Comparison of ENCODE assay signal across 22 cellular contexts in genomic region chr7:120060875-120061274, GRCh38.
DNase-seq lines count a peak whose midpoint lies in the region; ATAC-seq and TF ChIP-seq lines count a peak whose summit lies in the region.
"Had no signal": no experiment of that assay in that cellular context is flagged by ENCODE, and none has a peak within 500 bp of the region (broad histone marks: within the 10 kb centered on the region; RNA-seq: fewer than 3 reads in every experiment).

No MANE protein-coding gene starts in this region.

- no peak for TF ChIP-seq POLR2A in NB4 (IDR thresholded peaks at IDR 0.05; ENCODE audit: extremely low read depth, insufficient read length)
- no peak for TF ChIP-seq POLR2A in ovary (IDR thresholded peaks at IDR 0.05)

- TF ChIP-seq EP300 in ovary (IDR thresholded peaks at IDR 0.05): no peak

- no peaks in the 10 kb centered on the region for H3K36me3 Mint-ChIP-seq in mesothelial cell of epicardium
- H3K36me3 Mint-ChIP-seq: memory B cell; natural killer cell treated with Interleukin-12 subunit alpha and Interleukin-12 subunit beta and Interleukin-15 and Interleukin-18, amount 100 ng/mL, for 72 hours; type B pancreatic cell had no signal

- H3K4me3 ChIP-seq in NB4 (ENCODE audit: low read depth, low read length) (no peak overlapping the region), ovary (no peak overlapping the region)
- H3K4me3 ChIP-seq: esophagus muscularis mucosa had no signal

- H3K27me3 Mint-ChIP-seq in mesothelial cell of epicardium (ENCODE audit: low read depth): no peaks in the 10 kb centered on the region
- H3K27me3 Mint-ChIP-seq: B cell; memory B cell; natural killer cell treated with Interleukin-12 subunit alpha and Interleukin-12 subunit beta and Interleukin-15 and Interleukin-18, amount 100 ng/mL, for 72 hours; stimulated activated naive CD8-positive, alpha-beta T cell treated with anti-CD3 and anti-CD28 coated beads, Interleukin-15, amount 100 ng/mL, for 72 hours; type B pancreatic cell had no signal

- H3K27ac ChIP-seq in substantia nigra (ENCODE audit: low read depth, low read length, poor library complexity, severe bottlenecking): no peak overlapping the region
- H3K27ac ChIP-seq in ovary: no peak overlapping the region
- H3K27ac ChIP-seq: esophagus muscularis mucosa had no signal

- peaks cover 3% of the 10 kb centered on the region for H3K4me1 Mint-ChIP-seq in mesothelial cell of epicardium
- H3K4me1 Mint-ChIP-seq: B cell; memory B cell; stimulated activated naive CD8-positive, alpha-beta T cell treated with anti-CD3 and anti-CD28 coated beads, Interleukin-15, amount 100 ng/mL, for 72 hours had no signal

- peak; percentile 42 for ATAC-seq in HG02938 (IDR thresholded peaks at IDR 0.05; ENCODE audit: unreplicated experiment)
- ATAC-seq: activated CD4-positive, CD25-positive, alpha-beta regulatory T cell treated with anti-CD3 and anti-CD28 coated beads, Interleukin-2, amount 50 U/mL, for 24 hours; activated naive CD4-positive, alpha-beta T cell treated with anti-CD3 and anti-CD28 coated beads, Interleukin-2, amount 50 U/mL, for 72 hours; activated T-cell treated with anti-CD3 and anti-CD28 coated beads, Interleukin-2, amount 50 U/mL, for 72 hours; natural killer cell treated with Interleukin-12 subunit alpha and Interleukin-12 subunit beta and Interleukin-15 and Interleukin-18, amount 100 ng/mL, for 72 hours; stimulated activated naive CD8-positive, alpha-beta T cell treated with anti-CD3 and anti-CD28 coated beads, Interleukin-15, amount 100 ng/mL, for 72 hours had no signal

- H3K4me3 Mint-ChIP-seq in mesothelial cell of epicardium: no peak overlapping the region
- H3K4me3 Mint-ChIP-seq: activated T-cell treated with anti-CD3 and anti-CD28 coated beads, Interleukin-2, amount 50 U/mL, for 72 hours; B cell; memory B cell; natural killer cell treated with Interleukin-12 subunit alpha and Interleukin-12 subunit beta and Interleukin-15 and Interleukin-18, amount 100 ng/mL, for 72 hours; stimulated activated naive CD8-positive, alpha-beta T cell treated with anti-CD3 and anti-CD28 coated beads, Interleukin-15, amount 100 ng/mL, for 72 hours; type B pancreatic cell had no signal

- H3K36me3 ChIP-seq in ovary: no peaks in the 10 kb centered on the region
- H3K36me3 ChIP-seq: esophagus muscularis mucosa had no signal

- TF ChIP-seq CTCF in NB4 (IDR thresholded peaks at IDR 0.05; ENCODE audit: low read depth, low read length) (no peak), mesothelial cell of epicardium (IDR thresholded peaks at IDR 0.05; ENCODE audit: unreplicated experiment) (no peak), ovary (IDR thresholded peaks at IDR 0.05) (no peak)

- no peaks in the 10 kb centered on the region for H3K27me3 ChIP-seq in ovary
- H3K27me3 ChIP-seq: esophagus muscularis mucosa had no signal

- no peaks in the 10 kb centered on the region for H3K9me3 Mint-ChIP-seq in mesothelial cell of epicardium
- H3K9me3 Mint-ChIP-seq: type B pancreatic cell had no signal

- intact Hi-C loops in ovary (cut with DNase I): no loop called here

- 94 to 96% (median 95%) methylated on average over 7 of the region's 7 CpGs for WGBS in ovary, 3 donors

- peak; percentile 44 for DNase-seq in SKM-1 treated with dmso at 0.1 percent for 144 hours (lab: John Stamatoyannopoulos, UW; ENCODE audit: unreplicated experiment)
- DNase-seq in SKM-1 (lab: John Stamatoyannopoulos, UW; ENCODE audit: unreplicated experiment): no peak
- DNase-seq in NB4 (ENCODE audit: low read depth): peak; percentile 75
- DNase-seq in substantia nigra (lab: John Stamatoyannopoulos, UW): no peak
- no peak for DNase-seq in mesothelial cell of epicardium (ENCODE audit: low spot score in 2 of 2, unreplicated experiment in 2 of 2)
- DNase-seq in activated CD4-positive, CD25-positive, alpha-beta regulatory T cell (lab: John Stamatoyannopoulos, UW): no peak
- DNase-seq in ovary: no peak
- DNase-seq: 8988T; activated T-cell treated with anti-CD3 and anti-CD28 coated beads, Interleukin-2, amount 50 U/mL, for 72 hours; cerebellar nuclear complex; effector memory CD4-positive, alpha-beta T cell; NCI-H1417 treated with DMSO at 0.1 percent for 48 hours; NCI-H69; stimulated activated naive CD8-positive, alpha-beta T cell treated with anti-CD3 and anti-CD28 coated beads, Interleukin-15, amount 100 ng/mL, for 72 hours had no signal

- no peak overlapping the region for H3K27ac Mint-ChIP-seq in mesothelial cell of epicardium
- H3K27ac Mint-ChIP-seq: activated naive CD4-positive, alpha-beta T cell treated with anti-CD3 and anti-CD28 coated beads, Interleukin-2, amount 50 U/mL, for 72 hours; activated T-cell treated with anti-CD3 and anti-CD28 coated beads, Interleukin-2, amount 50 U/mL, for 72 hours; B cell; memory B cell; natural killer cell treated with Interleukin-12 subunit alpha and Interleukin-12 subunit beta and Interleukin-15 and Interleukin-18, amount 100 ng/mL, for 72 hours; stimulated activated naive CD8-positive, alpha-beta T cell treated with anti-CD3 and anti-CD28 coated beads, Interleukin-15, amount 100 ng/mL, for 72 hours; type B pancreatic cell had no signal

- H3K9me3 ChIP-seq in ovary: no peaks in the 10 kb centered on the region

- H3K4me1 ChIP-seq in ovary (ENCODE audit: insufficient read depth): no peaks in the 10 kb centered on the region
- H3K4me1 ChIP-seq: esophagus muscularis mucosa had no signal

Comparison
In these comparisons a context has a peak if more than half of its experiments do, and no peak if none do; other contexts are left out.
1. DNase-seq: peak in SKM-1 treated with dmso at 0.1 percent for 144 hours (single experiment) and NB4 (single experiment); none in SKM-1 (single experiment), substantia nigra (0 of 49), mesothelial cell of epicardium (0 of 2), activated CD4-positive, CD25-positive, alpha-beta regulatory T cell (0 of 4) and ovary (0 of 5).